In the genomic region with DNA sequence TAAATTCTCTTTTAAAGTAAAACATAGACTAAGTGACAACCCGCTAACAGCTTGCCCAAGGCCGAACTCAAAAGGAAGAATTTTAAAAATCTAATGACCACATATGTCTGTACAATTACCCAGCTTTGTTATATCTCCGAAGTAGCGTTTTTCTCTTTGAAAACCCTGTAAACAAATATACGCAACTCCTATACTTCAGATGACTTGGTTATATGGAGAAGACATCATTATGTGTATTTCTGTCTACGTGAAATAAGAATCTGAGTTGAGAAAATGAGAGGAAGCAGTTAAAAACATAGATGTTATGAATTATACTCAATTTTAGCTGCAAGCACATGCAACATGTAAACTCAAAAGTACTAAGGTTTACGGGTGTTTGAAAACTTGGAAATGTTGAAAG, we compare ENCODE assay signal across 10 cellular contexts. TPM values are rescaled to one million over a fixed set of nuclear protein-coding genes. Genes with fewer than 3 reads are reported as not detected.
A peak's percentile ranks its signal among the peaks of the same experiment; 100 is the strongest.
DNase-seq lines count a peak whose midpoint lies in the region; ATAC-seq and TF ChIP-seq lines count a peak whose summit lies in the region.
"Had no signal": no experiment of that assay in that cellular context is flagged by ENCODE, and none has a peak within 500 bp of the region (broad histone marks: within the 10 kb centered on the region; RNA-seq: fewer than 3 reads in every experiment).

No MANE protein-coding gene starts in this region.

- peaks cover 27% of the 10 kb centered on the region for H3K27me3 Mint-ChIP-seq in T-helper 2 cell treated with Interferon-gamma antibody and Interleukin-4, amounts not matched to agents 5 μg/mL and 100 μg/mL, for 36 hours (ENCODE audit: low read depth)

- H3K27me3 ChIP-seq in left ventricle myocardium inferior (ENCODE audit: low read depth) (no peaks in the 10 kb centered on the region), dorsolateral prefrontal cortex (no peaks in the 10 kb centered on the region), muscle layer of colon (ENCODE audit: control insufficient read depth in 1 of 2, insufficient read depth in 2 of 2, low read length in 2 of 2) (no peaks in the 10 kb centered on the region), vagina (no peaks in the 10 kb centered on the region)

- no peaks in the 10 kb centered on the region for H3K36me3 Mint-ChIP-seq in T-helper 2 cell treated with Interferon-gamma antibody and Interleukin-4, amounts not matched to agents 5 μg/mL and 100 μg/mL, for 36 hours (ENCODE audit: low read depth)
- H3K36me3 Mint-ChIP-seq: stimulated activated effector memory CD8-positive, alpha-beta T cell treated with anti-CD3 and anti-CD28 coated beads, Interleukin-12 subunit alpha, Interleukin-12 subunit beta, amount 100 ng/mL, for 72 hours had no signal

- no peaks in the 10 kb centered on the region for H3K9me3 ChIP-seq in left ventricle myocardium inferior (replicated peaks)
- no peaks in the 10 kb centered on the region for H3K9me3 ChIP-seq in muscle layer of colon (ENCODE audit: low read length)
- no peaks in the 10 kb centered on the region for H3K9me3 ChIP-seq in vagina

- no peak for TF ChIP-seq POLR2A in vagina (IDR thresholded peaks at IDR 0.05)

- no peak overlapping the region for H3K27ac Mint-ChIP-seq in T-helper 2 cell treated with Interferon-gamma antibody and Interleukin-4, amounts not matched to agents 5 μg/mL and 100 μg/mL, for 36 hours
- H3K27ac Mint-ChIP-seq: stimulated activated effector memory CD8-positive, alpha-beta T cell treated with anti-CD3 and anti-CD28 coated beads, Interleukin-12 subunit alpha, Interleukin-12 subunit beta, amount 100 ng/mL, for 72 hours had no signal

- peak overlapping the region; percentile 85 for H3K27ac ChIP-seq in left ventricle myocardium inferior (replicated peaks)
- peak overlapping the region in 57 of 59 donors; percentile 9 to 93 (median 87) for H3K27ac ChIP-seq in dorsolateral prefrontal cortex
- H3K27ac ChIP-seq in muscle layer of colon (ENCODE audit: low read depth, low read length): peak overlapping the region; percentile 89
- H3K27ac ChIP-seq in vagina: peak overlapping the region; percentile 95

- peak overlapping the region; percentile 82 for H3K4me3 ChIP-seq in left ventricle myocardium inferior
- H3K4me3 ChIP-seq in dorsolateral prefrontal cortex: peak overlapping the region; percentile 50 to 91 (median 76)
- peak overlapping the region; percentile 84 to 90 for H3K4me3 ChIP-seq in muscle layer of colon (ENCODE audit: low read depth in 1 of 2, low read length in 2 of 2)
- peak overlapping the region; percentile 82 to 91 for H3K4me3 ChIP-seq in vagina

- no peaks in the 10 kb centered on the region for H3K9me3 Mint-ChIP-seq in T-helper 2 cell treated with Interferon-gamma antibody and Interleukin-4, amounts not matched to agents 5 μg/mL and 100 μg/mL, for 36 hours
- H3K9me3 Mint-ChIP-seq: stimulated activated effector memory CD8-positive, alpha-beta T cell treated with anti-CD3 and anti-CD28 coated beads, Interleukin-12 subunit alpha, Interleukin-12 subunit beta, amount 100 ng/mL, for 72 hours had no signal

- DNase-seq in left ventricle myocardium inferior (no peak), left cardiac atrium (no peak), dorsolateral prefrontal cortex (no peak), vagina (ENCODE audit: extremely low spot score in 2 of 2) (no peak), amniotic stem cell (lab: John Stamatoyannopoulos, UW) (no peak)
- DNase-seq in T-helper 2 cell treated with Interferon-gamma antibody and Interleukin-4, amounts not matched to agents 5 μg/mL and 100 μg/mL, for 36 hours (ENCODE audit: low spot score): no peak
- DNase-seq: DND-41 had no signal

- intact Hi-C loops in left ventricle myocardium inferior (cut with micrococcal nuclease) (loop anchor here (10.0 kb wide), 1 partner anchor 224 kb away; no protein-coding TSS in a partner anchor), left cardiac atrium (cut with DNase I) (loop anchor here (2.0 to 10.0 kb wide), 5 partner anchors 41 to 226 kb away; no protein-coding TSS in a partner anchor), dorsolateral prefrontal cortex (cut with DNase I) (loop anchor here (5.0 to 10.0 kb wide), 3 partner anchors 226 to 514 kb away; no protein-coding TSS in a partner anchor), vagina (cut with DNase I) (loop anchor here (5.0 to 10.0 kb wide), 2 partner anchors 54 to 226 kb away; no protein-coding TSS in a partner anchor)

- no peak for ATAC-seq in left cardiac atrium
- ATAC-seq in GM19324 (IDR thresholded peaks at IDR 0.05; ENCODE audit: low FRiP score, unreplicated experiment): no peak
- ATAC-seq: stimulated activated effector memory CD8-positive, alpha-beta T cell treated with anti-CD3 and anti-CD28 coated beads, Interleukin-12 subunit alpha, Interleukin-12 subunit beta, amount 100 ng/mL, for 72 hours had no signal

- TF ChIP-seq CTCF in left ventricle myocardium inferior (IDR thresholded peaks at IDR 0.05; ENCODE audit: borderline replicate concordance) (no peak), dorsolateral prefrontal cortex (IDR thresholded peaks at IDR 0.05 in 54 of 56, conservative IDR thresholded peaks at IDR 0.05 in 2 of 56; ENCODE audit: low read depth in 1 of 56, partially characterized antibody in 56 of 56) (no peak), vagina (IDR thresholded peaks at IDR 0.05) (no peak)

- no peak overlapping the region for H3K4me3 Mint-ChIP-seq in T-helper 2 cell treated with Interferon-gamma antibody and Interleukin-4, amounts not matched to agents 5 μg/mL and 100 μg/mL, for 36 hours

- peaks cover 4% of the 10 kb centered on the region for H3K4me1 Mint-ChIP-seq in T-helper 2 cell treated with Interferon-gamma antibody and Interleukin-4, amounts not matched to agents 5 μg/mL and 100 μg/mL, for 36 hours (ENCODE audit: low read depth)

- peak overlapping the region; percentile 91 for H3K9ac ChIP-seq in muscle layer of colon (ENCODE audit: low read length)

- H3K36me3 ChIP-seq in left ventricle myocardium inferior (no peaks in the 10 kb centered on the region), muscle layer of colon (ENCODE audit: insufficient read depth, low read length) (no peaks in the 10 kb centered on the region), vagina (no peaks in the 10 kb centered on the region)

- H3K4me1 ChIP-seq in left ventricle myocardium inferior (peaks cover 45% of the 10 kb centered on the region), muscle layer of colon (ENCODE audit: insufficient read depth, low read length) (peaks cover 6% of the 10 kb centered on the region), vagina (peaks cover 40% of the 10 kb centered on the region)

RNA-seq across cellular contexts. Expression of gene PBX1, which starts 2.0 kb away (rescaled TPM):
- total RNA-seq in left ventricle myocardium inferior (73.2 TPM), left cardiac atrium (10 to 100 TPM; 64.7 to 75.0 TPM), dorsolateral prefrontal cortex (100 to 1,000 TPM in 115 of 120 experiments, 10 to 100 TPM in 5; 81.3 to 167 (median 127) TPM), vagina (69.0 TPM)
